In the genomic region with DNA sequence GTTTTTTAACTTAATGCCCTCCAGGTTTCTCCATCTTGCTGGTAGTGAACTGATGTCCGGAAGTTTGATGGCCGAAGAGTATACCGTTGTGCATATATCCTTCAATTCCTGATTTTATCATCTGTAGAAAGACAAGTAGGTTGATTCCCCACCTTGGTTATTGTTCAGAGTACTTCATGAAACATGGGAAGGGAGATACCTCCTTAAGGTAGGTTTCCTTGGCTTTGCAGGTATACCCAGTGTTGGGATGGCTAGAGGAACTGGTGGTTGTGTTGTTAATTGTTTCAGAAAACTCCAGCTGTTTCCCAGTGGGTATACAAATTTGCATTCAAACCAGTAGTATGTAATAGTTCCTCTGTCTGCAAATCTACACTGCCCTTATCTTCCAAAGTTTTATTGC, we compare ENCODE assay signal across 20 cellular contexts. TPM values are rescaled to one million over a fixed set of nuclear protein-coding genes. Genes with fewer than 3 reads are reported as not detected.
"Had no signal": no experiment of that assay in that cellular context is flagged by ENCODE, and none has a peak within 500 bp of the region (broad histone marks: within the 10 kb centered on the region; RNA-seq: fewer than 3 reads in every experiment).

No MANE protein-coding gene starts in this region.

RNA-seq across cellular contexts. Expression of a gene that starts 25.1 kb away (rescaled TPM):
- total RNA-seq: activated naive CD4-positive, alpha-beta T cell treated with anti-CD3 and anti-CD28 coated beads for 36 hours; activated naive CD4-positive, alpha-beta T cell treated with anti-CD3 and anti-CD28 coated beads, Interleukin-2, amount 50 U/mL, for 72 hours; activated naive CD8-positive, alpha-beta T cell treated with anti-CD3 and anti-CD28 coated beads for 36 hours; activated naive CD8-positive, alpha-beta T cell treated with anti-CD3 and anti-CD28 coated beads, Interleukin-2, amount 10 ng/mL, durations not matched to agents 7 days and 5 days; activated T-cell treated with anti-CD3 and anti-CD28 coated beads, Interleukin-2, amount 50 U/mL, for 4 hours; activated T-cell treated with anti-CD3 and anti-CD28 coated beads, Interleukin-2, amount 50 U/mL, for 72 hours; activated T-helper 1 cell treated with anti-CD3 and anti-CD28 coated beads, Interleukin-12 subunit alpha, Interleukin-12 subunit beta, Interleukin-2, Interleukin-4 antibody, amounts not matched to agents 30 ng/mL and 10 ng/mL and 1 ng/mL, durations not matched to agents 14 hours and 24 hours and 36 hours; activated T-helper 17 cell treated with anti-CD3 and anti-CD28 coated beads, Interleukin-2, amount 50 U/mL, for 72 hours; activated T-helper 2 cell treated with anti-CD3 and anti-CD28 coated beads, Interferon-gamma antibody, Interleukin-2, Interleukin-4, amounts not matched to agents 10 μg/mL and 5 μg/mL and 100 μg/mL, durations not matched to agents 14 hours and 24 hours and 36 hours; adrenal gland; aorta; ascending aorta; astrocyte; body of pancreas; breast epithelium; bronchial epithelial cell; cardiac muscle cell; cardiac septum; cerebellum had no signal
- polyA plus RNA-seq: adipose tissue, adrenal gland, aorta, cardiac muscle cell had no signal
